12 cellular contexts compared by ENCODE assay signal in the genomic region with DNA sequence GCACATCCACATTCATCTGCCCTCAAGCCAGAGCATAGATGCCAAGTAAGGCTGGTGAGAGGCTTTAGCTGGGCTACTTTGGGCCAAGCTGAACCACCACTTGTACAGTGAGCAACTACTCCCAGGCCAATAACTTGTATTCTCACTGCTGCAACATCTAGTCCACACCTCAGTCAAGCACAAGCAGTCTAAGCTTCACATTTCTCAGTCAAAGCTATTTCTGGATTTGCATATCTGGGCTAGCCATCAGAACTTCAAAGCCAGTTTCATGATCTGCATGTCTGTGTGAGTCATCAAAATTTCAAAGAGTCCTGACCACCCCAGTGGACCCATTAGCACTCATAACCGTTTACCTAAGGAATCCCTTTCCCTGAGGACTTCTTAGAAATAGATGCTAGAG.
A peak's percentile ranks its signal among the peaks of the same experiment; 100 is the strongest.
DNase-seq lines count a peak whose midpoint lies in the region; ATAC-seq, FAIRE-seq and TF ChIP-seq lines count a peak whose summit lies in the region.
"Had no signal": no experiment of that assay in that cellular context is flagged by ENCODE, and none has a peak within 500 bp of the region (broad histone marks: within the 10 kb centered on the region; RNA-seq: fewer than 3 reads in every experiment).

No MANE protein-coding gene starts in this region.

- ATAC-seq in heart right ventricle (peak in 4 of 8 donors; percentile 33 to 54 (median 43)), T-cell (replicated peaks in 1 of 4) (no peak)

- intact Hi-C loops in heart right ventricle (cut with DNase I), result loop anchor here in 2 of 10 donors (10.0 kb wide), 3 partner anchors 47 to 187 kb away; partner anchors contain the start of gene WLS (in 1 of the 2)

- no peak for TF ChIP-seq POLR2A in H54 (IDR thresholded peaks at IDR 0.05; ENCODE audit: low read depth, low read length)

- CTCF ChIA-PET in T-cell (lab: Charles Lee), result no interaction called here

- no peaks in the 10 kb centered on the region for H3K9me3 Mint-ChIP-seq in T-cell

- H3K27ac ChIP-seq in heart right ventricle, result peak overlapping the region in 6 of 10 donors; percentile 22 to 65 (median 43)
- H3K27ac ChIP-seq: BLaER1 had no signal

- H3K4me1 Mint-ChIP-seq in T-cell, result no peaks in the 10 kb centered on the region

- POLR2A ChIA-PET in T-cell (lab: Charles Lee), result no interaction called here

- H3K4me1 ChIP-seq in heart right ventricle, result peaks cover 0 to 24% (median 12%) of the 10 kb centered on the region in 9 donors

- WGBS in heart right ventricle, 2 donors, result 29 to 47% methylated on average over 1 of the region's 1 CpG

- no peak for FAIRE-seq in H54 (lab: Jason Lieb, UNC)
- FAIRE-seq: colon, HTR-8/SVneo had no signal

- no peak overlapping the region for H3K4me3 ChIP-seq in heart right ventricle
- H3K4me3 ChIP-seq: BLaER1, thoracic aorta had no signal

- H3K27ac Mint-ChIP-seq in T-cell, result no peak overlapping the region

- no peak overlapping the region for H3K4me3 Mint-ChIP-seq in T-cell

- peaks cover 0 to 84% (median 12%) of the 10 kb centered on the region in 9 donors for H3K36me3 ChIP-seq in heart right ventricle
- H3K36me3 ChIP-seq: BLaER1, thoracic aorta had no signal

- peaks cover 0 to 5% of the 10 kb centered on the region in 2 donors for H3K27me3 Mint-ChIP-seq in T-cell

- DNase-seq in Daoy (ENCODE audit: low read depth), result peak; percentile 62
- peak; percentile 35 for DNase-seq in H4 (ENCODE audit: low spot score)
- DNase-seq in NCI-H526 (lab: John Stamatoyannopoulos, UW), result peak; percentile 83 to 87
- no peak for DNase-seq in heart right ventricle
- no peak for DNase-seq in dermis blood vessel endothelial cell
- DNase-seq in T-cell, result no peak
- DNase-seq in H54 (ENCODE audit: insufficient read length, low spot score), result no peak
- DNase-seq in AG20443 (ENCODE audit: low spot score), result no peak

- no peaks in the 10 kb centered on the region for H3K9me3 ChIP-seq in heart right ventricle
- H3K9me3 ChIP-seq: BLaER1, thoracic aorta had no signal

- H3K27me3 ChIP-seq in heart right ventricle, result no peaks in the 10 kb centered on the region
- H3K27me3 ChIP-seq: BLaER1 had no signal

- no peak for TF ChIP-seq CTCF in heart right ventricle (IDR thresholded peaks at IDR 0.05)

- no peaks in the 10 kb centered on the region for H3K36me3 Mint-ChIP-seq in T-cell

Comparison
In these comparisons a context has a peak if more than half of its experiments do, and no peak if none do; other contexts are left out.
1. DNase-seq: peak in Daoy (single experiment), H4 (single experiment) and NCI-H526 (2 of 2); none in heart right ventricle (0 of 2), dermis blood vessel endothelial cell (single experiment), T-cell (0 of 34), H54 (single experiment) and AG20443 (single experiment).